1 cellular context compared by ENCODE assay signal in genomic region chr19:12550951-12551832, GRCh38.
TF ChIP-seq lines count a peak whose summit lies in the region.

Gene ZNF564 (minus strand): TSS chr19:12551482. CDS start chr19:12551332, 150 bp downstream.

TF ChIP-seq in HepG2, 621 proteins besides CTCF, POLR2A, EP300 and RAD21 (continued from another document and continues in another):
- TF ChIP-seq, protein P1, sequence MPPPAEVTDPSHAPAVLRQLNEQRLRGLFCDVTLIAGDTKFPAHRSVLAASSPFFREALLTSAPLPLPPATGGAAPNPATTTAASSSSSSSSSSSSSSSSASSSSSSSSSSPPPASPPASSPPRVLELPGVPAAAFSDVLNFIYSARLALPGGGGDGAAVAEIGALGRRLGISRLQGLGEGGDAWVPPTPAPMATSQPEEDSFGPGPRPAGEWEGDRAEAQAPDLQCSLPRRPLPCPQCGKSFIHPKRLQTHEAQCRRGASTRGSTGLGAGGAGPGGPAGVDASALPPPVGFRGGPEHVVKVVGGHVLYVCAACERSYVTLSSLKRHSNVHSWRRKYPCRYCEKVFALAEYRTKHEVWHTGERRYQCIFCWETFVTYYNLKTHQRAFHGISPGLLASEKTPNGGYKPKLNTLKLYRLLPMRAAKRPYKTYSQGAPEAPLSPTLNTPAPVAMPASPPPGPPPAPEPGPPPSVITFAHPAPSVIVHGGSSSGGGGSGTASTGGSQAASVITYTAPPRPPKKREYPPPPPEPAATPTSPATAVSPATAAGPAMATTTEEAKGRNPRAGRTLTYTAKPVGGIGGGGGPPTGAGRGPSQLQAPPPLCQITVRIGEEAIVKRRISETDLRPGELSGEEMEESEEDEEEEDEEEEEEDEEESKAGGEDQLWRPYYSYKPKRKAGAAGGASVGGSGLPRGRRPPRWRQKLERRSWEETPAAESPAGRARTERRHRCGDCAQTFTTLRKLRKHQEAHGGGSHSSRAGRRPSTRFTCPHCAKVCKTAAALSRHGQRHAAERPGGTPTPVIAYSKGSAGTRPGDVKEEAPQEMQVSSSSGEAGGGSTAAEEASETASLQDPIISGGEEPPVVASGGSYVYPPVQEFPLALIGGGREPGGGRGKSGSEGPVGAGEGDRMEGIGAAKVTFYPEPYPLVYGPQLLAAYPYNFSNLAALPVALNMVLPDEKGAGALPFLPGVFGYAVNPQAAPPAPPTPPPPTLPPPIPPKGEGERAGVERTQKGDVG (CRISPR knock-in tag; IDR thresholded peaks at IDR 0.05; ENCODE audit: borderline replicate concordance): peak; percentile 25; the same call in 1 of the 2 replicates
- peak; percentile 35; the same call in 1 of the 2 replicates for TF ChIP-seq ATF3 (CRISPR knock-in tag; IDR thresholded peaks at IDR 0.05)
- TF ChIP-seq NFYC (CRISPR knock-in tag; IDR thresholded peaks at IDR 0.05): peak; percentile 99
- no peak for TF ChIP-seq MEF2D (CRISPR knock-in tag; IDR thresholded peaks at IDR 0.05)
- no peak for TF ChIP-seq DDIT3 (CRISPR knock-in tag; IDR thresholded peaks at IDR 0.05)
- no peak; the same call in 1 of the 2 replicates for TF ChIP-seq ZIK1 (CRISPR knock-in tag; IDR thresholded peaks at IDR 0.05; ENCODE audit: borderline replicate concordance, low read depth)
- TF ChIP-seq ZNF101 (CRISPR knock-in tag; IDR thresholded peaks at IDR 0.05; ENCODE audit: borderline replicate concordance, low read depth): peak; percentile 17; the same call in 1 of the 2 replicates
- TF ChIP-seq TFAP4 (IDR thresholded peaks at IDR 0.05; ENCODE audit: borderline replicate concordance, low read depth): no peak
- peak; percentile 48 for TF ChIP-seq MED1 (CRISPR knock-in tag; IDR thresholded peaks at IDR 0.05)
- 0 out of 2 replicates have a peak, but pooled peaks have one; percentile 40 for TF ChIP-seq ZKSCAN5 (CRISPR knock-in tag; IDR thresholded peaks at IDR 0.05)
- no peak for TF ChIP-seq ZUFSP (CRISPR knock-in tag; IDR thresholded peaks at IDR 0.05; ENCODE audit: borderline replicate concordance)
- TF ChIP-seq, protein P2, sequence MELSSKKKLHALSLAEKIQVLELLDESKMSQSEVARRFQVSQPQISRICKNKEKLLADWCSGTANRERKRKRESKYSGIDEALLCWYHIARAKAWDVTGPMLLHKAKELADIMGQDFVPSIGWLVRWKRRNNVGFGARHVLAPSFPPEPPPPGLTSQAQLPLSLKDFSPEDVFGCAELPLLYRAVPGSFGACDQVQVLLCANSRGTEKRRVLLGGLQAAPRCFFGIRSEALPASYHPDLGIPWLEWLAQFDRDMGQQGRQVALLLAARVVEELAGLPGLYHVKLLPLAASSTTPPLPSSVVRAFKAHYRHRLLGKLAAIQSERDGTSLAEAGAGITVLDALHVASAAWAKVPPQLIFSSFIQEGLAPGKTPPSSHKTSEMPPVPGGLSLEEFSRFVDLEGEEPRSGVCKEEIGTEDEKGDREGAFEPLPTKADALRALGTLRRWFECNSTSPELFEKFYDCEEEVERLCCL (CRISPR knock-in tag; IDR thresholded peaks at IDR 0.05; ENCODE audit: borderline replicate concordance): no peak
- no peak for TF ChIP-seq SRSF9 (IDR thresholded peaks at IDR 0.05; ENCODE audit: borderline replicate concordance, insufficient read depth, low read depth, low read length, poor library complexity, severe bottlenecking)
- peak; percentile 63; the same call in 1 of the 2 replicates for TF ChIP-seq RFXANK (CRISPR knock-in tag; IDR thresholded peaks at IDR 0.05)
- TF ChIP-seq CCAR2 (optimal IDR thresholded peaks at IDR 0.05; ENCODE audit: low read depth, low read length): no peak
- TF ChIP-seq STAT5B (CRISPR knock-in tag; IDR thresholded peaks at IDR 0.05): no peak
- peak; percentile 78; the same call in 1 of the 2 replicates for TF ChIP-seq KDM3A (CRISPR knock-in tag; IDR thresholded peaks at IDR 0.05; ENCODE audit: low read depth)
- peak; percentile 9; the same call in 1 of the 2 replicates for TF ChIP-seq SIN3B (IDR thresholded peaks at IDR 0.05; ENCODE audit: low read length)
- TF ChIP-seq ZKSCAN1 (IDR thresholded peaks at IDR 0.05; ENCODE audit: low read length): no peak
- TF ChIP-seq, protein P3, sequence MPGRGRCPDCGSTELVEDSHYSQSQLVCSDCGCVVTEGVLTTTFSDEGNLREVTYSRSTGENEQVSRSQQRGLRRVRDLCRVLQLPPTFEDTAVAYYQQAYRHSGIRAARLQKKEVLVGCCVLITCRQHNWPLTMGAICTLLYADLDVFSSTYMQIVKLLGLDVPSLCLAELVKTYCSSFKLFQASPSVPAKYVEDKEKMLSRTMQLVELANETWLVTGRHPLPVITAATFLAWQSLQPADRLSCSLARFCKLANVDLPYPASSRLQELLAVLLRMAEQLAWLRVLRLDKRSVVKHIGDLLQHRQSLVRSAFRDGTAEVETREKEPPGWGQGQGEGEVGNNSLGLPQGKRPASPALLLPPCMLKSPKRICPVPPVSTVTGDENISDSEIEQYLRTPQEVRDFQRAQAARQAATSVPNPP (CRISPR knock-in tag; IDR thresholded peaks at IDR 0.05): no peak
- no peak for TF ChIP-seq ZBTB3 (CRISPR knock-in tag; IDR thresholded peaks at IDR 0.05; ENCODE audit: borderline replicate concordance, low read depth)
- no peak for TF ChIP-seq RARG (CRISPR knock-in tag; IDR thresholded peaks at IDR 0.05; ENCODE audit: low read depth)
- peak; percentile 23; the same call in 1 of the 2 replicates for TF ChIP-seq ZNF503 (CRISPR knock-in tag; IDR thresholded peaks at IDR 0.05)
- TF ChIP-seq ZNF121 (CRISPR knock-in tag; IDR thresholded peaks at IDR 0.05): no peak
- no peak for TF ChIP-seq RERE (CRISPR knock-in tag; IDR thresholded peaks at IDR 0.05; ENCODE audit: low read depth)
- TF ChIP-seq SNAI1 (CRISPR knock-in tag; IDR thresholded peaks at IDR 0.05; ENCODE audit: borderline replicate concordance): 0 out of 2 replicates have a peak, but pooled peaks have one; percentile 68
- TF ChIP-seq, protein P4, sequence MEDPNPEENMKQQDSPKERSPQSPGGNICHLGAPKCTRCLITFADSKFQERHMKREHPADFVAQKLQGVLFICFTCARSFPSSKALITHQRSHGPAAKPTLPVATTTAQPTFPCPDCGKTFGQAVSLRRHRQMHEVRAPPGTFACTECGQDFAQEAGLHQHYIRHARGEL (CRISPR knock-in tag; IDR thresholded peaks at IDR 0.05): peak; percentile 77; the same call in 1 of the 2 replicates
- no peak for TF ChIP-seq MYNN (CRISPR knock-in tag; IDR thresholded peaks at IDR 0.05; ENCODE audit: low read depth)
- TF ChIP-seq, protein P5, sequence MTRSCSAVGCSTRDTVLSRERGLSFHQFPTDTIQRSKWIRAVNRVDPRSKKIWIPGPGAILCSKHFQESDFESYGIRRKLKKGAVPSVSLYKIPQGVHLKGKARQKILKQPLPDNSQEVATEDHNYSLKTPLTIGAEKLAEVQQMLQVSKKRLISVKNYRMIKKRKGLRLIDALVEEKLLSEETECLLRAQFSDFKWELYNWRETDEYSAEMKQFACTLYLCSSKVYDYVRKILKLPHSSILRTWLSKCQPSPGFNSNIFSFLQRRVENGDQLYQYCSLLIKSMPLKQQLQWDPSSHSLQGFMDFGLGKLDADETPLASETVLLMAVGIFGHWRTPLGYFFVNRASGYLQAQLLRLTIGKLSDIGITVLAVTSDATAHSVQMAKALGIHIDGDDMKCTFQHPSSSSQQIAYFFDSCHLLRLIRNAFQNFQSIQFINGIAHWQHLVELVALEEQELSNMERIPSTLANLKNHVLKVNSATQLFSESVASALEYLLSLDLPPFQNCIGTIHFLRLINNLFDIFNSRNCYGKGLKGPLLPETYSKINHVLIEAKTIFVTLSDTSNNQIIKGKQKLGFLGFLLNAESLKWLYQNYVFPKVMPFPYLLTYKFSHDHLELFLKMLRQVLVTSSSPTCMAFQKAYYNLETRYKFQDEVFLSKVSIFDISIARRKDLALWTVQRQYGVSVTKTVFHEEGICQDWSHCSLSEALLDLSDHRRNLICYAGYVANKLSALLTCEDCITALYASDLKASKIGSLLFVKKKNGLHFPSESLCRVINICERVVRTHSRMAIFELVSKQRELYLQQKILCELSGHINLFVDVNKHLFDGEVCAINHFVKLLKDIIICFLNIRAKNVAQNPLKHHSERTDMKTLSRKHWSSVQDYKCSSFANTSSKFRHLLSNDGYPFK (CRISPR knock-in tag; IDR thresholded peaks at IDR 0.05; ENCODE audit: borderline replicate concordance): peak; percentile 82; the same call in 1 of the 2 replicates
- peak; percentile 82 for TF ChIP-seq ZNF883 (CRISPR knock-in tag; IDR thresholded peaks at IDR 0.05; ENCODE audit: not compliant biosample characterization)
- peak; percentile 36 to 91; a peak in 2 of 4 replicates for TF ChIP-seq HMGXB4 (CRISPR knock-in tag; IDR thresholded peaks at IDR 0.05; ENCODE audit: borderline replicate concordance in 1 of 2, low read depth in 1 of 2)
- 0 out of 2 replicates have a peak, but pooled peaks have one; percentile 11 for TF ChIP-seq FOSL1 (CRISPR knock-in tag; IDR thresholded peaks at IDR 0.05; ENCODE audit: borderline replicate concordance)
